Comparison of ENCODE assay signal across 11 cellular contexts in genomic region chr6:110414669-110415296, GRCh38. TPM values are rescaled to one million over a fixed set of nuclear protein-coding genes. Genes with fewer than 3 reads are reported as not detected.
DNase-seq lines count a peak whose midpoint lies in the region; ATAC-seq, FAIRE-seq and TF ChIP-seq lines count a peak whose summit lies in the region.
"Had no signal": no experiment of that assay in that cellular context is flagged by ENCODE, and none has a peak within 500 bp of the region (broad histone marks: within the 10 kb centered on the region; RNA-seq: fewer than 3 reads in every experiment).

No MANE protein-coding gene starts in this region.

- peaks cover 2% of the 10 kb centered on the region for H3K36me3 Mint-ChIP-seq in astrocyte (ENCODE audit: low read depth, unreplicated experiment)

- dilution Hi-C loops in keratinocyte (cut with MboI; ENCODE audit: extremely low pct_ligation_motif_present, low sequenced_read_pairs) = no loop called here

- H3K27ac ChIP-seq in C4-2B (peak overlapping the region; percentile 12; the same call in 1 of the 2 replicates), astrocyte (ENCODE audit: low read depth, low read length) (no peak overlapping the region), keratinocyte (ENCODE audit: control insufficient read depth, insufficient read depth, low read length) (no peak overlapping the region), psoas muscle (peak overlapping the region; percentile 88)

- H3K9me3 ChIP-seq in astrocyte (ENCODE audit: insufficient read depth, low read depth, low read length) (no peaks in the 10 kb centered on the region), keratinocyte (ENCODE audit: control insufficient read depth, low read depth, low read length) (no peaks in the 10 kb centered on the region), psoas muscle (no peaks in the 10 kb centered on the region)

- TF ChIP-seq CTCF in C4-2B (conservative IDR thresholded peaks at IDR 0.05) = no peak
- no peak for TF ChIP-seq CTCF in astrocyte (IDR thresholded peaks at IDR 0.05; ENCODE audit: insufficient read depth, low read depth, low read length)
- TF ChIP-seq CTCF in keratinocyte (optimal IDR thresholded peaks at IDR 0.05 in 1 of 3, IDR thresholded peaks at IDR 0.05 in 1 of 3, conservative IDR thresholded peaks at IDR 0.05 in 1 of 3; ENCODE audit: extremely low read depth in 1 of 3, insufficient read depth in 2 of 3, low read length in 3 of 3) = no peak
- no peak for TF ChIP-seq CTCF in psoas muscle (IDR thresholded peaks at IDR 0.05)

- no peaks in the 10 kb centered on the region for H3K4me1 Mint-ChIP-seq in astrocyte (ENCODE audit: low read depth, unreplicated experiment)

- FAIRE-seq in astrocyte (lab: Jason Lieb, UNC) = no peak
- no peak for FAIRE-seq in keratinocyte (lab: Jason Lieb, UNC)
- FAIRE-seq: bronchial epithelial cell had no signal

- H3K79me2 ChIP-seq in astrocyte (ENCODE audit: insufficient read depth, low read length) = no peaks in the 10 kb centered on the region
- no peaks in the 10 kb centered on the region for H3K79me2 ChIP-seq in keratinocyte (ENCODE audit: control insufficient read depth, insufficient read depth, low read length)

- no peaks in the 10 kb centered on the region for H3K9me3 Mint-ChIP-seq in astrocyte (ENCODE audit: unreplicated experiment)

- peak; percentile 2 for DNase-seq in astrocyte (ENCODE audit: low read depth)
- no peak for DNase-seq in keratinocyte (ENCODE audit: low read depth, low spot score)
- no peak for DNase-seq in psoas muscle
- DNase-seq in NCI-H2081 (lab: John Stamatoyannopoulos, UW) = no peak
- DNase-seq in COLO829 (ENCODE audit: low spot score) = no peak
- DNase-seq: NCI-H226, SW 1271 had no signal

- H3K4me2 ChIP-seq in astrocyte (ENCODE audit: low read length) = peak overlapping the region; percentile 76
- peak overlapping the region; percentile 59 for H3K4me2 ChIP-seq in keratinocyte (ENCODE audit: control insufficient read depth, extremely low read depth, insufficient read depth, low read depth, low read length)

- peak in 2 of 4 donors; percentile 22 to 23 for ATAC-seq in psoas muscle
- no peak for ATAC-seq in HG03378 (IDR thresholded peaks at IDR 0.05; ENCODE audit: unreplicated experiment)
- no peak for ATAC-seq in GM21786 (IDR thresholded peaks at IDR 0.05; ENCODE audit: unreplicated experiment)

- H3K27me3 ChIP-seq in astrocyte (ENCODE audit: insufficient read depth, low read length) = no peaks in the 10 kb centered on the region
- H3K27me3 ChIP-seq in keratinocyte (ENCODE audit: control insufficient read depth, extremely low read depth, insufficient read depth, low read length) = peaks cover 9% of the 10 kb centered on the region
- H3K27me3 ChIP-seq in psoas muscle (ENCODE audit: insufficient read depth in 3 of 3, low read length in 2 of 3) = no peaks in the 10 kb centered on the region

- H4K20me1 ChIP-seq in astrocyte (ENCODE audit: insufficient read depth, low read length) (no peaks in the 10 kb centered on the region), keratinocyte (ENCODE audit: control insufficient read depth, extremely low read depth, insufficient read depth, low read length) (no peaks in the 10 kb centered on the region)

- peak overlapping the region; percentile 71 for H2AFZ ChIP-seq in astrocyte (ENCODE audit: low read depth, low read length)
- peak overlapping the region; percentile 48 for H2AFZ ChIP-seq in keratinocyte (ENCODE audit: control insufficient read depth, low read length)

- no peaks in the 10 kb centered on the region for H3K4me1 ChIP-seq in astrocyte (ENCODE audit: insufficient read depth, low read length)
- H3K4me1 ChIP-seq in keratinocyte (ENCODE audit: control insufficient read depth, extremely low read depth, insufficient read depth, low read length) = peaks cover 3% of the 10 kb centered on the region
- peaks cover 12% of the 10 kb centered on the region for H3K4me1 ChIP-seq in psoas muscle

- H3K4me3 ChIP-seq in astrocyte (ENCODE audit: insufficient read depth, low read depth, low read length) (peak overlapping the region; percentile 33), keratinocyte (ENCODE audit: control insufficient read depth in 2 of 3, extremely low read depth in 1 of 3, insufficient read depth in 2 of 3, low read depth in 1 of 3, low read length in 3 of 3) (no peak overlapping the region), psoas muscle (peak overlapping the region; percentile 64)

- H3K4me3 Mint-ChIP-seq in astrocyte (ENCODE audit: unreplicated experiment) = no peak overlapping the region

- no peaks in the 10 kb centered on the region for H3K9me1 ChIP-seq in keratinocyte (ENCODE audit: control insufficient read depth, extremely low read depth, insufficient read depth, low read length)

- intact Hi-C loops in psoas muscle (cut with DNase I) = no loop called here

- no peaks in the 10 kb centered on the region for H3K36me3 ChIP-seq in astrocyte (ENCODE audit: insufficient read depth, low read length)
- H3K36me3 ChIP-seq in keratinocyte (ENCODE audit: control insufficient read depth in 2 of 2, extremely low read depth in 1 of 2, insufficient read depth in 2 of 2, low read length in 2 of 2) = no peaks in the 10 kb centered on the region
- peaks cover 0 to 8% of the 10 kb centered on the region in 2 donors for H3K36me3 ChIP-seq in psoas muscle (ENCODE audit: insufficient read depth in 1 of 2, low read depth in 1 of 2)

- WGBS in psoas muscle, 3 donors = 22 to 38% (median 29%) methylated on average over 6 of the region's 6 CpGs

- H3K27me3 Mint-ChIP-seq in astrocyte (ENCODE audit: low read depth, unreplicated experiment) = peaks cover 12% of the 10 kb centered on the region

- no peak overlapping the region for H3K9ac ChIP-seq in astrocyte (ENCODE audit: low read length)
- H3K9ac ChIP-seq in keratinocyte (ENCODE audit: control insufficient read depth, extremely low read depth, insufficient read depth, low read length) = no peak overlapping the region

- no peak overlapping the region for H3K27ac Mint-ChIP-seq in astrocyte (ENCODE audit: unreplicated experiment)

RNA-seq across cellular contexts. Expression of gene DDO, which starts 0.6 kb away (rescaled TPM):
- total RNA-seq in astrocyte (not detected in 2 replicates), psoas muscle (1 to 10 TPM; 2.7 to 9.7 (median 4.8) TPM)
- polyA plus RNA-seq in keratinocyte (not detected in 3 replicates), psoas muscle (1 to 10 TPM; 1.7 to 9.7 (median 4.8) TPM)
- not detected for polyA plus RNA-seq in keratinocyte (2011; ENCODE audit: low read depth)
- not detected in 2 replicates for polyA plus RNA-seq in keratinocyte (2011; cell fraction: cytosol; rRNA removed)
- polyA plus RNA-seq in keratinocyte (2011; cell fraction: nucleus; rRNA removed) = not detected in 2 replicates
- not detected in 2 replicates for polyA plus RNA-seq in keratinocyte (2012; ENCODE audit: low replicate concordance)
- not detected in 3 replicates for polyA minus RNA-seq in keratinocyte
- not detected for polyA minus RNA-seq in keratinocyte (2011; cell fraction: cytosol; rRNA and poly(A)+ RNA removed)
- not detected in 2 replicates for polyA minus RNA-seq in keratinocyte (2011; cell fraction: nucleus; rRNA and poly(A)+ RNA removed)
- total RNA-seq: bronchial epithelial cell had no signal

RNA-seq across cellular contexts. Expression of gene METTL24, which starts 56.6 kb away (rescaled TPM):
- total RNA-seq in astrocyte = 0.36 and 0.75 TPM in 2 replicates
- polyA plus RNA-seq in keratinocyte = not detected in 3 replicates
- not detected for polyA plus RNA-seq in keratinocyte (2011; ENCODE audit: low read depth)
- not detected in 2 replicates for polyA plus RNA-seq in keratinocyte (2011; cell fraction: cytosol; rRNA removed)
- not detected in 2 replicates for polyA plus RNA-seq in keratinocyte (2011; cell fraction: nucleus; rRNA removed)
- polyA plus RNA-seq in keratinocyte (2012; ENCODE audit: low replicate concordance) = not detected in 2 replicates
- polyA minus RNA-seq in keratinocyte = not detected in 3 replicates
- polyA minus RNA-seq in keratinocyte (2011; cell fraction: cytosol; rRNA and poly(A)+ RNA removed) = not detected
- not detected in 2 replicates for polyA minus RNA-seq in keratinocyte (2011; cell fraction: nucleus; rRNA and poly(A)+ RNA removed)
- total RNA-seq in psoas muscle = not detected
- polyA plus RNA-seq in psoas muscle = under 1 TPM in 1 of 3 donors, not detected in 2; 0.04 TPM
- total RNA-seq: bronchial epithelial cell had no signal

Comparison
In these comparisons a context has a peak if more than half of its experiments do, and no peak if none do; other contexts are left out.
1. H3K27ac ChIP-seq: peak in C4-2B (single experiment) and psoas muscle (single experiment); none in astrocyte (single experiment) and keratinocyte (single experiment).
2. H3K4me3 ChIP-seq: peak in astrocyte (single experiment) and psoas muscle (single experiment); none in keratinocyte (0 of 3).